Comparison of ENCODE assay signal across 12 cellular contexts in the genomic region with DNA sequence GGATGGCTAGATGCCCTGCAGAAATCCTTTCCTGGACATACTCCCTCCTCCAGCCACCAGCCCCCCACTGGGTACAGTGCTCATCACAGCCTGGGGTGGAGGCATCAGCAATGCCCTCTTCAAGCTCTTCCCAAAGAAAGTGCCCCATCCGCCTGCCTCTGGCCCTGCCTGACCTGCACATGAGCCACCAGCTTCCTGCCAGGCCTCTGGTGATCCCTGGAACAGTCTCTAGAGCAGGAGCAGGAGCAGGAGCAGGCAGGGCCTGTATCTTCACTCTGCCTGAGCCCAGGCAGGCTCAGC. TPM values are rescaled to one million over a fixed set of nuclear protein-coding genes. Genes with fewer than 3 reads are reported as not detected.
DNase-seq lines count a peak whose midpoint lies in the region; ATAC-seq lines count a peak whose summit lies in the region.
"Had no signal": no experiment of that assay in that cellular context is flagged by ENCODE, and none has a peak within 500 bp of the region (broad histone marks: within the 10 kb centered on the region; RNA-seq: fewer than 3 reads in every experiment).

No MANE protein-coding gene starts in this region.

- peak overlapping the region; percentile 88 for H3K4me3 Mint-ChIP-seq in activated CD4-positive, alpha-beta T cell treated with anti-CD3 and anti-CD28 coated beads, Interleukin-2, amount 10 ng/mL, durations not matched to agents 24 days and 14 days
- H3K4me3 Mint-ChIP-seq in stimulated activated effector memory CD8-positive, alpha-beta T cell treated with anti-CD3 and anti-CD28 coated beads, Interleukin-12 subunit alpha, Interleukin-12 subunit beta, amount 100 ng/mL, for 72 hours = peak overlapping the region; percentile 76

- peaks cover 11% of the 10 kb centered on the region for H3K36me3 Mint-ChIP-seq in activated CD4-positive, alpha-beta T cell treated with anti-CD3 and anti-CD28 coated beads, Interleukin-2, amount 10 ng/mL, durations not matched to agents 24 days and 14 days (ENCODE audit: low read depth)
- peaks cover 0 to 4% of the 10 kb centered on the region in 2 donors for H3K36me3 Mint-ChIP-seq in activated naive CD4-positive, alpha-beta T cell treated with anti-CD3 and anti-CD28 coated beads, Interleukin-2, amount 50 U/mL, for 72 hours
- H3K36me3 Mint-ChIP-seq in stimulated activated effector memory CD8-positive, alpha-beta T cell treated with anti-CD3 and anti-CD28 coated beads, Interleukin-12 subunit alpha, Interleukin-12 subunit beta, amount 100 ng/mL, for 72 hours = peaks cover 26% of the 10 kb centered on the region

- no peaks in the 10 kb centered on the region for H3K27me3 Mint-ChIP-seq in activated CD4-positive, alpha-beta T cell treated with anti-CD3 and anti-CD28 coated beads, Interleukin-2, amount 10 ng/mL, durations not matched to agents 24 days and 14 days

- ATAC-seq in HG02885 (IDR thresholded peaks at IDR 0.05; ENCODE audit: poor library complexity, unreplicated experiment) (peak; percentile 1), HG02870 (IDR thresholded peaks at IDR 0.05; ENCODE audit: unreplicated experiment) (no peak), HG02938 (IDR thresholded peaks at IDR 0.05; ENCODE audit: unreplicated experiment) (no peak)
- ATAC-seq in activated naive CD4-positive, alpha-beta T cell treated with anti-CD3 and anti-CD28 coated beads, Interleukin-2, amount 50 U/mL, for 72 hours = no peak
- no peak for ATAC-seq in stimulated activated effector memory CD8-positive, alpha-beta T cell treated with anti-CD3 and anti-CD28 coated beads, Interleukin-12 subunit alpha, Interleukin-12 subunit beta, amount 100 ng/mL, for 72 hours

- peak overlapping the region; percentile 98 for H3K27ac Mint-ChIP-seq in activated CD4-positive, alpha-beta T cell treated with anti-CD3 and anti-CD28 coated beads, Interleukin-2, amount 10 ng/mL, durations not matched to agents 24 days and 14 days
- peak overlapping the region; percentile 98 to 99 for H3K27ac Mint-ChIP-seq in activated naive CD4-positive, alpha-beta T cell treated with anti-CD3 and anti-CD28 coated beads, Interleukin-2, amount 50 U/mL, for 72 hours
- peak overlapping the region; percentile 96 for H3K27ac Mint-ChIP-seq in stimulated activated effector memory CD8-positive, alpha-beta T cell treated with anti-CD3 and anti-CD28 coated beads, Interleukin-12 subunit alpha, Interleukin-12 subunit beta, amount 100 ng/mL, for 72 hours
- H3K27ac Mint-ChIP-seq: progenitor cell of endocrine pancreas had no signal

- DNase-seq in activated CD4-positive, alpha-beta T cell treated with anti-CD3 and anti-CD28 coated beads, Interleukin-2, amount 10 ng/mL, durations not matched to agents 24 days and 14 days = no peak
- DNase-seq in activated CD4-positive, alpha-beta T cell treated with anti-CD3 and anti-CD28 coated beads, Interleukin-2, amount 50 U/mL, for 1 hour = no peak
- no peak for DNase-seq in activated naive CD4-positive, alpha-beta T cell treated with anti-CD3 and anti-CD28 coated beads, Interleukin-2, amount 50 U/mL, for 72 hours (ENCODE audit: low spot score in 2 of 2)
- DNase-seq in stimulated activated effector memory CD8-positive, alpha-beta T cell treated with anti-CD3 and anti-CD28 coated beads, Interleukin-12 subunit alpha, Interleukin-12 subunit beta, amount 100 ng/mL, for 72 hours (ENCODE audit: low spot score in 2 of 2) = no peak
- DNase-seq in NCI-H774 (lab: John Stamatoyannopoulos, UW) = no peak
- DNase-seq: activated CD8-positive, alpha-beta memory T cell treated with anti-CD3 and anti-CD28 coated beads, Interleukin-2, amount 50 U/mL, for 4 hours; DMS153; lower lobe of right lung had no signal

- H3K4me1 Mint-ChIP-seq in activated CD4-positive, alpha-beta T cell treated with anti-CD3 and anti-CD28 coated beads, Interleukin-2, amount 10 ng/mL, durations not matched to agents 24 days and 14 days = peaks cover 79% of the 10 kb centered on the region
- peaks cover 91% of the 10 kb centered on the region for H3K4me1 Mint-ChIP-seq in stimulated activated effector memory CD8-positive, alpha-beta T cell treated with anti-CD3 and anti-CD28 coated beads, Interleukin-12 subunit alpha, Interleukin-12 subunit beta, amount 100 ng/mL, for 72 hours

- no peaks in the 10 kb centered on the region for H3K9me3 Mint-ChIP-seq in activated CD4-positive, alpha-beta T cell treated with anti-CD3 and anti-CD28 coated beads, Interleukin-2, amount 10 ng/mL, durations not matched to agents 24 days and 14 days
- H3K9me3 Mint-ChIP-seq in activated naive CD4-positive, alpha-beta T cell treated with anti-CD3 and anti-CD28 coated beads, Interleukin-2, amount 50 U/mL, for 72 hours = no peaks in the 10 kb centered on the region
- no peaks in the 10 kb centered on the region for H3K9me3 Mint-ChIP-seq in stimulated activated effector memory CD8-positive, alpha-beta T cell treated with anti-CD3 and anti-CD28 coated beads, Interleukin-12 subunit alpha, Interleukin-12 subunit beta, amount 100 ng/mL, for 72 hours

- intact Hi-C loops in activated CD4-positive, alpha-beta T cell treated with anti-CD3 and anti-CD28 coated beads, Interleukin-2, amount 10 ng/mL, durations not matched to agents 24 days and 14 days (cut with micrococcal nuclease) = loop anchor here (2.0 to 5.0 kb wide), 4 partner anchors 76 to 424 kb away; no protein-coding TSS in a partner anchor

RNA-seq across cellular contexts. Expression of a gene that starts 54.1 kb away (rescaled TPM):
- 166 and 168 TPM in 2 replicates for total RNA-seq in activated CD4-positive, alpha-beta T cell treated with anti-CD3 and anti-CD28 coated beads, Interleukin-2, amount 10 ng/mL, durations not matched to agents 24 days and 14 days
- total RNA-seq in activated naive CD4-positive, alpha-beta T cell treated with anti-CD3 and anti-CD28 coated beads, Interleukin-2, amount 50 U/mL, for 72 hours = 100 to 1,000 TPM; 104 to 123 TPM
